Comparison of ENCODE assay signal across 11 cellular contexts in the genomic region with DNA sequence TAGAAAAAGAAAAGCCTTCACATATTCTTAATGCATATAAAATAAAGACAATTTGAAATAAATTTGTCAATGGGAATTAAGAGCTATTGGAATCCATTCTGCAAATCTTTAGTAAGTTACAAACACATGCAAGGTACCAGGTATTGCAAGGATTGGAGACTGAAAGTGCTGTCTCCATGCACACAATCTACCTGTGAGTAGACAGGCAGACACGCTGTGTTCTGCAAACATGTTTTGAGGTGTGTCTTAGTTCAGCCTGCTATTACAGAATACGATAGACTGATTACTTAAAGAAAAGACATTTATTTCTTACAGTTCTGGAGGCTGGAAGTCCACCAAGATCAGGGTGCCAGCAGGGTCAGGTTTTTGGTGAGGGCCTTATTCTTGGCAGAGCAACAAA. TPM values are rescaled to one million over a fixed set of nuclear protein-coding genes. Genes with fewer than 3 reads are reported as not detected.
DNase-seq lines count a peak whose midpoint lies in the region; ATAC-seq and TF ChIP-seq lines count a peak whose summit lies in the region.
"Had no signal": no experiment of that assay in that cellular context is flagged by ENCODE, and none has a peak within 500 bp of the region (broad histone marks: within the 10 kb centered on the region; RNA-seq: fewer than 3 reads in every experiment).

No MANE protein-coding gene starts in this region.

- TF ChIP-seq CTCF in epithelial cell of esophagus (IDR thresholded peaks at IDR 0.05; ENCODE audit: insufficient read depth, low read depth, low read length, missing control alignments): no peak
- no peak for TF ChIP-seq CTCF in HFFc6 (IDR thresholded peaks at IDR 0.05)

- H3K4me3 Mint-ChIP-seq in HFFc6: no peak overlapping the region
- H3K4me3 Mint-ChIP-seq: CD14-positive monocyte, IgD-negative memory B cell had no signal

- no peaks in the 10 kb centered on the region; the same call in 1 of the 2 replicates for H3K27me3 Mint-ChIP-seq in HFFc6 (ENCODE audit: insufficient read depth)
- H3K27me3 Mint-ChIP-seq: IgD-negative memory B cell had no signal

- H3K4me1 Mint-ChIP-seq in HFFc6 (ENCODE audit: low read depth): peaks cover 28% of the 10 kb centered on the region

- ATAC-seq in left lobe of liver: peak; percentile 55
- ATAC-seq in SK-N-SH treated with all-trans-retinoic acid at 6 μM for 48 hours: no peak

- no peak overlapping the region for H3K27ac Mint-ChIP-seq in HFFc6
- H3K27ac Mint-ChIP-seq: CD14-positive monocyte, IgD-negative memory B cell had no signal

- H3K4me3 ChIP-seq in epithelial cell of esophagus (ENCODE audit: low read length): no peak overlapping the region

- no peaks in the 10 kb centered on the region for H3K9me3 Mint-ChIP-seq in HFFc6
- H3K9me3 Mint-ChIP-seq: IgD-negative memory B cell had no signal

- DNase-seq in NCI-H146 (lab: John Stamatoyannopoulos, UW): peak; percentile 12
- DNase-seq in NCI-H146 treated with DMSO at 0.1 percent for 48 hours (lab: John Stamatoyannopoulos, UW; ENCODE audit: unreplicated experiment): no peak
- DNase-seq in epithelial cell of esophagus (ENCODE audit: low read depth): peak; percentile 15
- DNase-seq in left lobe of liver (ENCODE audit: low spot score): no peak
- no peak for DNase-seq in HFFc6
- DNase-seq in activated effector memory CD4-positive, alpha-beta T cell treated with anti-CD3 and anti-CD28 coated beads, Interleukin-2, amount 50 U/mL, for 16 hours: no peak
- DNase-seq: DMS53, HCEC 1CT had no signal

- peaks cover 11% of the 10 kb centered on the region; the same call in 1 of the 2 replicates for H3K36me3 Mint-ChIP-seq in HFFc6 (ENCODE audit: low read depth)
- H3K36me3 Mint-ChIP-seq: CD14-positive monocyte had no signal

TF ChIP-seq in SK-N-SH treated with all-trans-retinoic acid at 6 μM for 48 hours, 23 proteins besides CTCF, POLR2A, EP300 and RAD21:
- TF ChIP-seq TOX (CRISPR knock-in tag; IDR thresholded peaks at IDR 0.05; ENCODE audit: borderline replicate concordance): no peak
- TF ChIP-seq, protein P1, sequence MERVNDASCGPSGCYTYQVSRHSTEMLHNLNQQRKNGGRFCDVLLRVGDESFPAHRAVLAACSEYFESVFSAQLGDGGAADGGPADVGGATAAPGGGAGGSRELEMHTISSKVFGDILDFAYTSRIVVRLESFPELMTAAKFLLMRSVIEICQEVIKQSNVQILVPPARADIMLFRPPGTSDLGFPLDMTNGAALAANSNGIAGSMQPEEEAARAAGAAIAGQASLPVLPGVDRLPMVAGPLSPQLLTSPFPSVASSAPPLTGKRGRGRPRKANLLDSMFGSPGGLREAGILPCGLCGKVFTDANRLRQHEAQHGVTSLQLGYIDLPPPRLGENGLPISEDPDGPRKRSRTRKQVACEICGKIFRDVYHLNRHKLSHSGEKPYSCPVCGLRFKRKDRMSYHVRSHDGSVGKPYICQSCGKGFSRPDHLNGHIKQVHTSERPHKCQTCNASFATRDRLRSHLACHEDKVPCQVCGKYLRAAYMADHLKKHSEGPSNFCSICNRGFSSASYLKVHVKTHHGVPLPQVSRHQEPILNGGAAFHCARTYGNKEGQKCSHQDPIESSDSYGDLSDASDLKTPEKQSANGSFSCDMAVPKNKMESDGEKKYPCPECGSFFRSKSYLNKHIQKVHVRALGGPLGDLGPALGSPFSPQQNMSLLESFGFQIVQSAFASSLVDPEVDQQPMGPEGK (CRISPR knock-in tag; IDR thresholded peaks at IDR 0.05; ENCODE audit: borderline replicate concordance): no peak
- TF ChIP-seq ISL1 (CRISPR knock-in tag; IDR thresholded peaks at IDR 0.05): no peak
- no peak for TF ChIP-seq SNAI2 (CRISPR knock-in tag; IDR thresholded peaks at IDR 0.05)

RNA-seq across cellular contexts. Expression of a gene that starts 10.0 kb away (rescaled TPM):
- 19.4 TPM for total RNA-seq in left lobe of liver
- total RNA-seq in HFFc6 (2021; fragmentation: NEBNext Ultra II Directional; extraction: Animal tissue kit (Norgen Biotek cat#: 25700)): 10 to 100 TPM; 29.4 to 67.3 (median 62.6) TPM

Comparison
In these comparisons a context has a peak if more than half of its experiments do, and no peak if none do; other contexts are left out.
1. DNase-seq: peak in NCI-H146 (single experiment) and epithelial cell of esophagus (single experiment); none in NCI-H146 treated with DMSO at 0.1 percent for 48 hours (single experiment), left lobe of liver (single experiment), HFFc6 (single experiment) and activated effector memory CD4-positive, alpha-beta T cell treated with anti-CD3 and anti-CD28 coated beads, Interleukin-2, amount 50 U/mL, for 16 hours (single experiment).